In genomic region chr4:76950052-76950845, GRCh38 we compare ENCODE assay signal across 8 cellular contexts. TPM values are rescaled to one million over a fixed set of nuclear protein-coding genes. Genes with fewer than 3 reads are reported as not detected.
A peak's percentile ranks its signal among the peaks of the same experiment; 100 is the strongest.
DNase-seq lines count a peak whose midpoint lies in the region; ATAC-seq and TF ChIP-seq lines count a peak whose summit lies in the region.

No MANE protein-coding gene starts in this region.

- ATAC-seq in GM19455 (IDR thresholded peaks at IDR 0.05; ENCODE audit: unreplicated experiment) (peak; percentile 22), GM18861 (IDR thresholded peaks at IDR 0.05; ENCODE audit: unreplicated experiment) (no peak)

- H3K27me3 ChIP-seq in brain microvascular endothelial cell (replicated peaks) (no peaks in the 10 kb centered on the region), skeletal muscle tissue (ENCODE audit: control insufficient read depth in 3 of 3, insufficient read depth in 3 of 3, low read length in 3 of 3) (no peaks in the 10 kb centered on the region)

- no peaks in the 10 kb centered on the region for H3K9me3 ChIP-seq in iPS-18c (ENCODE audit: control insufficient read depth, insufficient read depth, low read length)
- no peaks in the 10 kb centered on the region for H3K9me3 ChIP-seq in skeletal muscle tissue (ENCODE audit: control insufficient read depth in 3 of 3, low read length in 3 of 3)

- peak overlapping the region; percentile 82 for H3K27ac ChIP-seq in brain microvascular endothelial cell
- H3K27ac ChIP-seq in skeletal muscle tissue (ENCODE audit: low read depth, low read length), result peak overlapping the region; percentile 96

- peak overlapping the region; percentile 83 to 87 (median 86) for H3K9ac ChIP-seq in skeletal muscle tissue (ENCODE audit: low read depth in 1 of 3, low read length in 3 of 3)

- TF ChIP-seq CTCF in brain microvascular endothelial cell (IDR thresholded peaks at IDR 0.05; ENCODE audit: low read depth, low read length, missing control alignments), result peak; percentile 7

- H3K36me3 ChIP-seq in brain microvascular endothelial cell (replicated peaks) (no peaks in the 10 kb centered on the region), skeletal muscle tissue (ENCODE audit: control insufficient read depth in 3 of 3, insufficient read depth in 3 of 3, low read length in 3 of 3) (no peaks in the 10 kb centered on the region)

- peak overlapping the region; percentile 93 for H3K4me3 ChIP-seq in brain microvascular endothelial cell (ENCODE audit: low read depth, low read length)
- peak overlapping the region; percentile 88 for H3K4me3 ChIP-seq in iPS-18c (ENCODE audit: insufficient read depth, low read depth, low read length)
- H3K4me3 ChIP-seq in skeletal muscle tissue (ENCODE audit: low read length in 3 of 3), result peak overlapping the region; percentile 82 to 84 (median 84)

- DNase-seq in CMK (ENCODE audit: low read depth) (peak; percentile 43), HT-29 (ENCODE audit: low spot score) (peak; percentile 51), UCSD-AML1 (lab: John Stamatoyannopoulos, UW; ENCODE audit: unreplicated experiment) (peak; percentile 82), brain microvascular endothelial cell (no peak)

- H3K4me1 ChIP-seq in skeletal muscle tissue (ENCODE audit: control insufficient read depth in 3 of 3, insufficient read depth in 3 of 3, low read length in 3 of 3), result peaks cover 11 to 29% (median 14%) of the 10 kb centered on the region in 3 donors

- in situ Hi-C loops in brain microvascular endothelial cell (cut with HindIII; ENCODE audit: low pct_ligation_motif_present, low sequenced_read_pairs), result loop anchor here (25.0 kb wide), 1 partner anchor 112 kb away; no protein-coding TSS in a partner anchor

RNA-seq across cellular contexts. Expression of gene SEPTIN11, which starts 0.7 kb away (rescaled TPM):
- 24.7 and 27.6 TPM in 2 replicates for total RNA-seq in HT-29 (2014; rRNA removed; shearing (Covaris generic))
- total RNA-seq in skeletal muscle tissue, result 325 TPM

RNA-seq across cellular contexts. Expression of gene SOWAHB, which starts 52.3 kb away (rescaled TPM):
- 48.2 and 50.8 TPM in 2 replicates for total RNA-seq in HT-29 (2014; rRNA removed; shearing (Covaris generic))
- total RNA-seq in skeletal muscle tissue, result under 0.01 TPM

Comparison
In these comparisons a context has a peak if more than half of its experiments do, and no peak if none do; other contexts are left out.
1. RNA of gene SEPTIN11, which starts 0.7 kb away (total RNA-seq): 325 TPM in skeletal muscle tissue (single experiment); 24.7 to 27.6 TPM in HT-29; every median in the first group is over 10 times any median in the second.
2. RNA of gene SOWAHB, which starts 52.3 kb away (total RNA-seq): 48.2 to 50.8 TPM in HT-29; under 0.01 TPM in skeletal muscle tissue (single experiment); every median in the first group is over 10 times any median in the second.
3. Peak in every context shown above with its lines, with median percentiles within 50 percentile points of each other: H3K4me3 ChIP-seq.